ENCODE assay signal across 21 cellular contexts in genomic region chr7:26052721-26053120, GRCh38.
DNase-seq lines count a peak whose midpoint lies in the region; ATAC-seq and TF ChIP-seq lines count a peak whose summit lies in the region.
"Had no signal": no experiment of that assay in that cellular context is flagged by ENCODE, and none has a peak within 500 bp of the region (broad histone marks: within the 10 kb centered on the region; RNA-seq: fewer than 3 reads in every experiment).

No MANE protein-coding gene starts in this region.

- H3K36me3 Mint-ChIP-seq in MCF 10A (ENCODE audit: insufficient read depth, unreplicated experiment), result no peaks in the 10 kb centered on the region
- H3K36me3 Mint-ChIP-seq: activated CD8-positive, alpha-beta memory T cell treated with anti-CD3 and anti-CD28 coated beads, Interleukin-2, amount 10 ng/mL, durations not matched to agents 7 days and 5 days; immature natural killer cell had no signal

- H3K27ac Mint-ChIP-seq in MCF 10A (ENCODE audit: low read depth, unreplicated experiment), result no peak overlapping the region
- H3K27ac Mint-ChIP-seq: activated CD8-positive, alpha-beta memory T cell treated with anti-CD3 and anti-CD28 coated beads, Interleukin-2, amount 10 ng/mL, durations not matched to agents 7 days and 5 days; activated naive CD8-positive, alpha-beta T cell treated with anti-CD3 and anti-CD28 coated beads for 36 hours; activated T-helper 2 cell treated with anti-CD3 and anti-CD28 coated beads, Interferon-gamma antibody, Interleukin-2, Interleukin-4, amounts not matched to agents 10 μg/mL and 5 μg/mL and 100 μg/mL, durations not matched to agents 14 hours and 24 hours and 36 hours; brain; immature natural killer cell had no signal

- no peak overlapping the region for H3K4me3 ChIP-seq in breast epithelium
- H3K4me3 ChIP-seq in epithelial cell of proximal tubule (ENCODE audit: low read depth, low read length), result no peak overlapping the region
- H3K4me3 ChIP-seq in vagina, result no peak overlapping the region
- H3K4me3 ChIP-seq: BLaER1 had no signal

- intact Hi-C loops in MCF 10A (cut with micrococcal nuclease) (no loop called here), breast epithelium (cut with DNase I; ENCODE audit: low total_unique reads) (loop anchor here (10.0 kb wide), 1 partner anchor 158 kb away; no protein-coding TSS in a partner anchor), vagina (cut with DNase I) (no loop called here)

- DNase-seq in MCF 10A (ENCODE audit: unreplicated experiment) (peak; percentile 30), breast epithelium (ENCODE audit: low spot score in 2 of 2) (no peak), RPMI7951 (ENCODE audit: low read depth) (peak; percentile 45), epithelial cell of proximal tubule (ENCODE audit: low read depth) (peak; percentile 89), vagina (ENCODE audit: extremely low spot score in 2 of 2) (no peak), mesenteric fat pad (ENCODE audit: low spot score) (no peak)
- no peak for DNase-seq in activated CD8-positive, alpha-beta memory T cell treated with anti-CD3 and anti-CD28 coated beads, Interleukin-2, amount 50 U/mL, for 48 hours
- DNase-seq: activated CD4-positive, alpha-beta T cell treated with anti-CD3 and anti-CD28 coated beads for 4 hours; activated CD8-positive, alpha-beta memory T cell treated with anti-CD3 and anti-CD28 coated beads, Interleukin-2, amount 10 ng/mL, durations not matched to agents 7 days and 5 days; activated naive CD8-positive, alpha-beta T cell treated with anti-CD3 and anti-CD28 coated beads for 36 hours; cortex of kidney; GOT3; immature natural killer cell; NCI-H510A treated with DMSO at 0.1 percent for 48 hours; NK-92 treated with Interleukin-12 subunit alpha and Interleukin-12 subunit beta, amount 100 ng/mL, for 24 hours; occipital lobe; stimulated activated CD8-positive, alpha-beta memory T cell treated with anti-CD3 and anti-CD28 coated beads, Interleukin-4, amount 100 ng/mL, for 48 hours had no signal

- H3K27ac ChIP-seq in breast epithelium (no peak overlapping the region), vagina (no peak overlapping the region)
- H3K27ac ChIP-seq: BLaER1 had no signal

- no peaks in the 10 kb centered on the region for H3K4me1 ChIP-seq in breast epithelium
- H3K4me1 ChIP-seq in vagina, result no peaks in the 10 kb centered on the region
- H3K4me1 ChIP-seq: BLaER1 had no signal

- BruUV-seq in MCF 10A (replicated peaks; lab: Mats Ljungman, UMichigan), result no TSS peak

- no peak overlapping the region for H3K4me3 Mint-ChIP-seq in MCF 10A (ENCODE audit: unreplicated experiment)
- H3K4me3 Mint-ChIP-seq: activated CD8-positive, alpha-beta memory T cell treated with anti-CD3 and anti-CD28 coated beads, Interleukin-2, amount 10 ng/mL, durations not matched to agents 7 days and 5 days; activated naive CD8-positive, alpha-beta T cell treated with anti-CD3 and anti-CD28 coated beads for 36 hours; brain; immature natural killer cell had no signal

- POLR2A ChIA-PET in MCF 10A (lab: Yijun Ruan, JAX), result no interaction called here

- no peak for TF ChIP-seq CTCF in MCF 10A (IDR thresholded peaks at IDR 0.05; ENCODE audit: unreplicated experiment)
- TF ChIP-seq CTCF in breast epithelium (IDR thresholded peaks at IDR 0.05), result no peak
- no peak for TF ChIP-seq CTCF in epithelial cell of proximal tubule (conservative IDR thresholded peaks at IDR 0.05; ENCODE audit: low read depth, low read length)
- TF ChIP-seq CTCF in vagina (IDR thresholded peaks at IDR 0.05), result no peak

- TF ChIP-seq POLR2A in breast epithelium (IDR thresholded peaks at IDR 0.05), result no peak
- TF ChIP-seq POLR2A in vagina (IDR thresholded peaks at IDR 0.05), result no peak

- H3K9me3 Mint-ChIP-seq in MCF 10A (ENCODE audit: unreplicated experiment), result no peaks in the 10 kb centered on the region
- H3K9me3 Mint-ChIP-seq: activated T-helper 2 cell treated with anti-CD3 and anti-CD28 coated beads, Interferon-gamma antibody, Interleukin-2, Interleukin-4, amounts not matched to agents 10 μg/mL and 5 μg/mL and 100 μg/mL, durations not matched to agents 14 hours and 24 hours and 36 hours; immature natural killer cell had no signal

- no peaks in the 10 kb centered on the region for H3K27me3 Mint-ChIP-seq in MCF 10A (ENCODE audit: insufficient read depth, unreplicated experiment)

- CTCF ChIA-PET in MCF 10A (lab: Yijun Ruan, JAX), result interaction anchor here (1.4 kb wide), 1 partner anchor 160 kb away, joined by 3 read pairs; no protein-coding TSS in a partner anchor

- no peaks in the 10 kb centered on the region for H3K27me3 ChIP-seq in breast epithelium
- H3K27me3 ChIP-seq in vagina, result no peaks in the 10 kb centered on the region
- H3K27me3 ChIP-seq: BLaER1 had no signal

- no peak for ATAC-seq in GM18858 (IDR thresholded peaks at IDR 0.05; ENCODE audit: unreplicated experiment)
- ATAC-seq: activated CD8-positive, alpha-beta memory T cell treated with anti-CD3 and anti-CD28 coated beads, Interleukin-2, amount 10 ng/mL, durations not matched to agents 7 days and 5 days had no signal

- H3K4me1 Mint-ChIP-seq in MCF 10A (ENCODE audit: insufficient read depth, unreplicated experiment), result no peaks in the 10 kb centered on the region
- H3K4me1 Mint-ChIP-seq: activated CD8-positive, alpha-beta memory T cell treated with anti-CD3 and anti-CD28 coated beads, Interleukin-2, amount 10 ng/mL, durations not matched to agents 7 days and 5 days; activated naive CD8-positive, alpha-beta T cell treated with anti-CD3 and anti-CD28 coated beads for 36 hours; brain; immature natural killer cell had no signal

- peaks cover 0 to 3% of the 10 kb centered on the region in 2 donors for H3K9me3 ChIP-seq in breast epithelium
- no peaks in the 10 kb centered on the region for H3K9me3 ChIP-seq in vagina

- no peaks in the 10 kb centered on the region for H3K36me3 ChIP-seq in breast epithelium
- no peaks in the 10 kb centered on the region for H3K36me3 ChIP-seq in vagina
- H3K36me3 ChIP-seq: BLaER1 had no signal

Comparison
In these comparisons a context has a peak if more than half of its experiments do, and no peak if none do; other contexts are left out.
1. DNase-seq: peak in MCF 10A (single experiment), RPMI7951 (single experiment) and epithelial cell of proximal tubule (single experiment); none in breast epithelium (0 of 2), activated CD8-positive, alpha-beta memory T cell treated with anti-CD3 and anti-CD28 coated beads, Interleukin-2, amount 50 U/mL, for 48 hours (single experiment), vagina (0 of 2) and mesenteric fat pad (single experiment).